7 cellular contexts compared by ENCODE assay signal in genomic region chr1:26378088-26378878, GRCh38. TPM values are rescaled to one million over a fixed set of nuclear protein-coding genes. Genes with fewer than 3 reads are reported as not detected.
DNase-seq lines count a peak whose midpoint lies in the region; ATAC-seq and TF ChIP-seq lines count a peak whose summit lies in the region.

No MANE protein-coding gene starts in this region.

- H3K79me1 ChIP-seq in trophoblast cell (ENCODE audit: low read length) = no peaks in the 10 kb centered on the region

- no peak for TF ChIP-seq CTCF in choroid plexus epithelial cell (conservative IDR thresholded peaks at IDR 0.05; ENCODE audit: low read depth, low read length)

- H3K4me1 ChIP-seq in trophoblast cell (ENCODE audit: control insufficient read depth in 1 of 2, insufficient read depth in 2 of 2, low read length in 2 of 2) = peaks cover 6% of the 10 kb centered on the region in 2 experiments

- no peak overlapping the region for H3K18ac ChIP-seq in trophoblast cell (ENCODE audit: low read length)

- no peak overlapping the region for H4K8ac ChIP-seq in trophoblast cell (ENCODE audit: low read depth, low read length)

- no peak overlapping the region for H2AFZ ChIP-seq in trophoblast cell (ENCODE audit: insufficient read depth, low read length, poor library complexity)

- H3K4me3 ChIP-seq in choroid plexus epithelial cell (ENCODE audit: low read depth, low read length) = no peak overlapping the region
- H3K4me3 ChIP-seq in trophoblast cell (ENCODE audit: low read depth, low read length) = no peak overlapping the region

- no peak overlapping the region for H4K12ac ChIP-seq in trophoblast cell (ENCODE audit: low read depth, low read length)

- no peaks in the 10 kb centered on the region for H3K9me3 ChIP-seq in trophoblast cell (ENCODE audit: insufficient read depth, low read depth, low read length)

- no peaks in the 10 kb centered on the region for H3K79me2 ChIP-seq in trophoblast cell (ENCODE audit: control insufficient read depth, insufficient read depth, low read length, poor library complexity)

- no peak overlapping the region for H3K27ac ChIP-seq in trophoblast cell (ENCODE audit: low read depth, low read length)

- no CpG with 5 or more reads among the region's 5 CpGs for WGBS in trophoblast cell (ENCODE audit: extremely low coverage, insufficient coverage, insufficient read length)

- H2BK120ac ChIP-seq in trophoblast cell (ENCODE audit: insufficient read depth, low read length, poor library complexity) = no peak overlapping the region

- no peak overlapping the region for H3K23ac ChIP-seq in trophoblast cell (ENCODE audit: low read length)

- no peak overlapping the region for H3K4ac ChIP-seq in trophoblast cell (ENCODE audit: low read depth, low read length)

- no peaks in the 10 kb centered on the region for H3K27me3 ChIP-seq in trophoblast cell (ENCODE audit: insufficient read depth, low read length)

- H2BK5ac ChIP-seq in trophoblast cell (ENCODE audit: low read depth, low read length, poor library complexity) = no peak overlapping the region

- no peak overlapping the region for H3K4me2 ChIP-seq in trophoblast cell (ENCODE audit: low read length)

- DNase-seq in HT1080 (ENCODE audit: low read depth) (peak; percentile 98), choroid plexus epithelial cell (ENCODE audit: low read depth) (peak; percentile 97), trophoblast cell (peak; percentile 57 to 85), nucleus accumbens (lab: John Stamatoyannopoulos, UW) (no peak), C1 segment of cervical spinal cord (lab: John Stamatoyannopoulos, UW) (no peak)
- peak in 3 of 4 experiments; percentile 36 to 65 (median 57) for DNase-seq in activated CD4-positive, CD25-positive, alpha-beta regulatory T cell (lab: John Stamatoyannopoulos, UW)

- H2AK5ac ChIP-seq in trophoblast cell (ENCODE audit: low read length) = no peak overlapping the region

- no peak overlapping the region for H4K91ac ChIP-seq in trophoblast cell (ENCODE audit: low read depth, low read length)

- H2BK12ac ChIP-seq in trophoblast cell (ENCODE audit: low read length) = no peak overlapping the region

- no peaks in the 10 kb centered on the region for H3K36me3 ChIP-seq in trophoblast cell (ENCODE audit: control insufficient read depth in 1 of 2, insufficient read depth in 2 of 2, low read length in 2 of 2)

- H3K9ac ChIP-seq in trophoblast cell (ENCODE audit: low read length) = no peak overlapping the region

- ATAC-seq in GM19328 (IDR thresholded peaks at IDR 0.05; ENCODE audit: unreplicated experiment) = peak; percentile 73

- H3K14ac ChIP-seq in trophoblast cell (ENCODE audit: low read length) = no peak overlapping the region

RNA-seq across cellular contexts. Expression of gene ZNF683, which starts 5.7 kb away (rescaled TPM):
- not detected in 2 replicates for total RNA-seq in HT1080 (2014; rRNA removed; shearing (Covaris generic))
- not detected in 2 replicates for polyA plus RNA-seq in HT1080 (2015; cell fraction: cytosol; rRNA removed)
- polyA plus RNA-seq in HT1080 (2015; cell fraction: nucleus; rRNA removed) = not detected in 2 replicates
- not detected in 2 replicates for polyA plus RNA-seq in trophoblast cell (2013)

RNA-seq across cellular contexts. Expression of gene CRYBG2, which starts 24.4 kb away (rescaled TPM):
- total RNA-seq in HT1080 (2014; rRNA removed; shearing (Covaris generic)) = 0.03 and 0.27 TPM in 2 replicates
- 0.14 and 0.17 TPM in 2 replicates for polyA plus RNA-seq in HT1080 (2015; cell fraction: cytosol; rRNA removed)
- polyA plus RNA-seq in HT1080 (2015; cell fraction: nucleus; rRNA removed) = 0.07 and 0.85 TPM in 2 replicates
- 30.0 and 35.3 TPM in 2 replicates for polyA plus RNA-seq in trophoblast cell (2013)

RNA-seq across cellular contexts. Expression of gene LIN28A, which starts 32.3 kb away (rescaled TPM):
- not detected in 2 replicates for total RNA-seq in HT1080 (2014; rRNA removed; shearing (Covaris generic))
- polyA plus RNA-seq in HT1080 (2015; cell fraction: cytosol; rRNA removed) = not detected in 2 replicates
- polyA plus RNA-seq in HT1080 (2015; cell fraction: nucleus; rRNA removed) = not detected in 2 replicates
- polyA plus RNA-seq in trophoblast cell (2013) = 48.2 and 51.4 TPM in 2 replicates

RNA-seq across cellular contexts. Expression of gene DHDDS, which starts 53.8 kb away (rescaled TPM):
- 18.1 and 26.2 TPM in 2 replicates for total RNA-seq in HT1080 (2014; rRNA removed; shearing (Covaris generic))
- 27.8 and 35.4 TPM in 2 replicates for polyA plus RNA-seq in HT1080 (2015; cell fraction: cytosol; rRNA removed)
- 36.4 and 39.4 TPM in 2 replicates for polyA plus RNA-seq in HT1080 (2015; cell fraction: nucleus; rRNA removed)
- polyA plus RNA-seq in trophoblast cell (2013) = 46.2 and 49.7 TPM in 2 replicates

Comparison
In these comparisons a context has a peak if more than half of its experiments do, and no peak if none do; other contexts are left out.
1. DNase-seq: peak in HT1080 (single experiment), activated CD4-positive, CD25-positive, alpha-beta regulatory T cell (3 of 4), choroid plexus epithelial cell (single experiment) and trophoblast cell (2 of 2); none in nucleus accumbens (0 of 56) and C1 segment of cervical spinal cord (0 of 14).